9 cellular contexts compared by ENCODE assay signal in the genomic region with DNA sequence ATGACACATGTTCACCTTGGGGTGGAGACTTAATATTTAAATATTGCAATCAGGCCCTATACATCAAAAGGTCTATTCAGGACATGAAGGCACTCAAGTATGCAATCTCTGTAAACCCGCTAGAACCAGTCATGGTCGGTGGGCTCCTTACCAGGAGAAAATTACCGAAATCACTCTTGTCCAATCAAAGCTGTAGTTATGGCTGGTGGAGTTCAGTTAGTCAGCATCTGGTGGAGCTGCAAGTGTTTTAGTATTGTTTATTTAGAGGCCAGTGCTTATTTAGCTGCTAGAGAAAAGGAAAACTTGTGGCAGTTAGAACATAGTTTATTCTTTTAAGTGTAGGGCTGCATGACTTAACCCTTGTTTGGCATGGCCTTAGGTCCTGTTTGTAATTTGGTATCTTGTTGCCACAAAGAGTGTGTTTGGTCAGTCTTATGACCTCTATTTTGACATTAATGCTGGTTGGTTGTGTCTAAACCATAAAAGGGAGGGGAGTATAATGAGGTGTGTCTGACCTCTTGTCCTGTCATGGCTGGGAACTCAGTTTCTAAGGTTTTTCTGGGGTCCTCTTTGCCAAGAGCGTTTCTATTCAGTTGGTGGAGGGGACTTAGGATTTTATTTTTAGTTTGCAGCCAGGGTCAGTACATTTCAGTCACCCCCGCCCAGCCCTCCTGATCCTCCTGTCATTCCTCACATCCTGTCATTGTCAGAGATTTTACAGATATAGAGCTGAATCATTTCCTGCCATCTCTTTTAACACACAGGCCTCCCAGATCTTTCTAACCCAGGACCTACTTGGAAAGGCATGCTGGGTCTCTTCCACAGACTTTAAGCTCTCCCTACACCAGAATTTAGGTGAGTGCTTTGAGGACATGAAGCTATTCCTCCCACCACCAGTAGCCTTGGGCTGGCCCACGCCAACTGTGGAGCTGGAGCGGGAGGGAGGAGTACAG.
DNase-seq lines count a peak whose midpoint lies in the region; ATAC-seq, FAIRE-seq and TF ChIP-seq lines count a peak whose summit lies in the region.
"Had no signal": no experiment of that assay in that cellular context is flagged by ENCODE, and none has a peak within 500 bp of the region (broad histone marks: within the 10 kb centered on the region; RNA-seq: fewer than 3 reads in every experiment).

No MANE protein-coding gene starts in this region.

- H3K4me1 ChIP-seq in RWPE2 (ENCODE audit: insufficient read depth, poor library complexity, severe bottlenecking): peaks cover 27% of the 10 kb centered on the region

- peak; percentile 38 for DNase-seq in stimulated activated CD4-positive, alpha-beta T cell treated with anti-CD3 and anti-CD28 coated beads, Interleukin-15, amount 100 ng/mL, for 24 hours
- no peak for DNase-seq in stimulated activated CD4-positive, alpha-beta T cell treated with anti-CD3 and anti-CD28 coated beads, Interleukin-2, amount 100 ng/mL, for 48 hours
- DNase-seq in RWPE2 (ENCODE audit: low spot score): no peak
- DNase-seq in fibroblast of peridontal ligament (ENCODE audit: extremely low read depth): peak; percentile 75
- peak; percentile 46 for DNase-seq in urothelium cell line (ENCODE audit: low spot score)
- no peak for DNase-seq in mucosa of gallbladder (ENCODE audit: low spot score)
- no peak for DNase-seq in OCI-M2 (lab: John Stamatoyannopoulos, UW; ENCODE audit: unreplicated experiment)
- DNase-seq in NCI-H226: no peak

- peak overlapping the region; percentile 82 for H3K27ac ChIP-seq in RWPE2 (ENCODE audit: poor library complexity, severe bottlenecking)

- H3K9me3 ChIP-seq in RWPE2 (ENCODE audit: severe bottlenecking): no peaks in the 10 kb centered on the region

- no peak for TF ChIP-seq CTCF in RWPE2 (IDR thresholded peaks at IDR 0.05; ENCODE audit: poor library complexity, severe bottlenecking)

- no peak overlapping the region for H3K4me3 ChIP-seq in RWPE2 (ENCODE audit: severe bottlenecking)

- H3K36me3 ChIP-seq in RWPE2 (ENCODE audit: low read depth): no peaks in the 10 kb centered on the region

- no peaks in the 10 kb centered on the region for H3K27me3 ChIP-seq in RWPE2 (ENCODE audit: insufficient read depth, poor library complexity, severe bottlenecking)

- no peak for FAIRE-seq in urothelium cell line (lab: Jason Lieb, UNC)
- FAIRE-seq: islet of Langerhans had no signal

- peak; percentile 75 for ATAC-seq in RWPE2 (ENCODE audit: low read depth)

Comparison
In these comparisons a context has a peak if more than half of its experiments do, and no peak if none do; other contexts are left out.
1. DNase-seq: peak in stimulated activated CD4-positive, alpha-beta T cell treated with anti-CD3 and anti-CD28 coated beads, Interleukin-15, amount 100 ng/mL, for 24 hours (single experiment), fibroblast of peridontal ligament (single experiment) and urothelium cell line (single experiment); none in stimulated activated CD4-positive, alpha-beta T cell treated with anti-CD3 and anti-CD28 coated beads, Interleukin-2, amount 100 ng/mL, for 48 hours (0 of 2), RWPE2 (single experiment), mucosa of gallbladder (single experiment), OCI-M2 (single experiment) and NCI-H226 (single experiment).